25 cellular contexts compared by ENCODE assay signal in genomic region chr5:83197326-83197725, GRCh38.
A peak's percentile ranks its signal among the peaks of the same experiment; 100 is the strongest.
DNase-seq lines count a peak whose midpoint lies in the region; ATAC-seq and TF ChIP-seq lines count a peak whose summit lies in the region.
"Had no signal": no experiment of that assay in that cellular context is flagged by ENCODE, and none has a peak within 500 bp of the region (broad histone marks: within the 10 kb centered on the region; RNA-seq: fewer than 3 reads in every experiment).

No MANE protein-coding gene starts in this region.

- DNase-seq in A673 (ENCODE audit: low spot score), result peak; percentile 87
- peak; percentile 76 for DNase-seq in NCI-H1092 treated with DMSO at 0.1 percent for 48 hours (lab: John Stamatoyannopoulos, UW)
- DNase-seq in NCI-H2227 (lab: John Stamatoyannopoulos, UW; ENCODE audit: unreplicated experiment), result peak; percentile 81
- DNase-seq in SHP77 treated with DMSO at 0.1 percent for 48 hours (lab: John Stamatoyannopoulos, UW), result peak; percentile 44
- no peak for DNase-seq in A172 (ENCODE audit: low spot score)
- DNase-seq in activated gamma-delta T cell (lab: John Stamatoyannopoulos, UW), result no peak
- DNase-seq: activated CD4-positive, CD25-positive, alpha-beta regulatory T cell treated with anti-CD3 and anti-CD28 coated beads, Interleukin-2, amount 50 U/mL, for 72 hours; activated CD8-positive, alpha-beta memory T cell treated with anti-CD3 and anti-CD28 coated beads for 24 hours; activated T-cell treated with anti-CD3 and anti-CD28 coated beads, Interleukin-2, amount 50 U/mL, for 48 hours; CD4-positive, CD25-positive, alpha-beta regulatory T cell; DMS79; effector memory CD8-positive, alpha-beta T cell; heart left ventricle; left ventricle myocardium superior; MM.1S; NCI-H526; Peyer's patch; stimulated activated CD4-positive, alpha-beta T cell treated with anti-CD3 and anti-CD28 coated beads, Interleukin-15, amount 100 ng/mL, for 24 hours; T-helper 9 cell had no signal

- intact Hi-C loops in A673 (cut with micrococcal nuclease; ENCODE audit: unreplicated experiment), result no loop called here

- POLR2A ChIA-PET in A673 (lab: Charles Lee; ENCODE audit: low non-redundant PET), result no interaction called here

- CTCF ChIA-PET in A673 (lab: Charles Lee), result no interaction called here

- no peaks in the 10 kb centered on the region for H3K9me3 ChIP-seq in A673 (ENCODE audit: low read depth, low read length, poor library complexity, severe bottlenecking)
- H3K9me3 ChIP-seq: heart left ventricle, Peyer's patch, right atrium auricular region, vagina had no signal

- no peaks in the 10 kb centered on the region for H3K27me3 ChIP-seq in A673 (replicated peaks; ENCODE audit: insufficient read depth, low read depth, low read length, poor library complexity)
- H3K27me3 ChIP-seq: heart left ventricle, Peyer's patch, right atrium auricular region, vagina had no signal

- no peak for ATAC-seq in HG03196 (IDR thresholded peaks at IDR 0.05; ENCODE audit: unreplicated experiment)
- ATAC-seq in HG03439 (IDR thresholded peaks at IDR 0.05; ENCODE audit: unreplicated experiment), result no peak
- ATAC-seq: effector memory CD8-positive, alpha-beta T cell; heart left ventricle; left ventricle myocardium superior; stimulated activated effector memory CD8-positive, alpha-beta T cell treated with anti-CD3 and anti-CD28 coated beads, Interleukin-12 subunit alpha, Interleukin-12 subunit beta, amount 100 ng/mL, for 72 hours had no signal

- TF ChIP-seq CTCF in A673 (conservative IDR thresholded peaks at IDR 0.05; ENCODE audit: low read depth, low read length), result no peak

- peak overlapping the region; percentile 15 for H3K27ac ChIP-seq in A673 (ENCODE audit: low read depth, low read length, poor library complexity, severe bottlenecking)
- H3K27ac ChIP-seq: heart left ventricle, Peyer's patch, right atrium auricular region, SK-N-MC, vagina had no signal

- H3K4me3 ChIP-seq in A673 (ENCODE audit: low read depth, low read length, poor library complexity, severe bottlenecking), result no peak overlapping the region
- H3K4me3 ChIP-seq: heart left ventricle, Peyer's patch, right atrium auricular region, SK-N-MC, vagina had no signal

- H3K4me1 ChIP-seq in A673 (ENCODE audit: insufficient read depth, low read length, poor library complexity, severe bottlenecking), result peaks cover 34% of the 10 kb centered on the region
- H3K4me1 ChIP-seq: heart left ventricle, Peyer's patch, right atrium auricular region, vagina had no signal

- no TSS peak for BruUV-seq in A673 (replicated peaks; lab: Mats Ljungman, UMichigan)

- no peaks in the 10 kb centered on the region for H3K36me3 ChIP-seq in A673 (ENCODE audit: insufficient read depth, low read length, poor library complexity, severe bottlenecking)
- H3K36me3 ChIP-seq: heart left ventricle, Peyer's patch, right atrium auricular region, vagina had no signal

Comparison
In these comparisons a context has a peak if more than half of its experiments do, and no peak if none do; other contexts are left out.
1. DNase-seq: peak in A673 (single experiment), NCI-H1092 treated with DMSO at 0.1 percent for 48 hours (single experiment), NCI-H2227 (single experiment) and SHP77 treated with DMSO at 0.1 percent for 48 hours (single experiment); none in A172 (single experiment) and activated gamma-delta T cell (single experiment).